Comparison of ENCODE assay signal across 10 cellular contexts in genomic region chr22:40238425-40239344, GRCh38.
DNase-seq lines count a peak whose midpoint lies in the region; ATAC-seq and TF ChIP-seq lines count a peak whose summit lies in the region.
"Had no signal": no experiment of that assay in that cellular context is flagged by ENCODE, and none has a peak within 500 bp of the region (broad histone marks: within the 10 kb centered on the region; RNA-seq: fewer than 3 reads in every experiment).

No MANE protein-coding gene starts in this region.

- H3K4me1 ChIP-seq in HCT116 (ENCODE audit: control insufficient read depth in 1 of 2, insufficient read depth in 2 of 2, low read length in 2 of 2) (peaks cover 40 to 46% of the 10 kb centered on the region in 2 experiments), Caco-2 (no peaks in the 10 kb centered on the region; the same call in 1 of the 2 replicates)

- TF ChIP-seq POLR2A in HCT116 (IDR thresholded peaks at IDR 0.05; ENCODE audit: borderline replicate concordance, extremely low read depth, insufficient read depth, insufficient read length) = no peak

- DNase-seq in HCT116 (ENCODE audit: low read depth, low spot score) (no peak), glomerular visceral epithelial cell (ENCODE audit: extremely low spot score) (peak; percentile 56), smooth muscle cell of the brain vasculature (ENCODE audit: low read depth, low spot score) (peak; percentile 36), SK-N-DZ (ENCODE audit: low spot score) (no peak), Caco-2 (no peak), germinal center (ENCODE audit: low spot score) (no peak)
- peak; percentile 59 for DNase-seq in activated CD4-positive, alpha-beta memory T cell treated with anti-CD3 and anti-CD28 coated beads for 36 hours
- DNase-seq: activated CD4-positive, alpha-beta T cell treated with anti-CD3 and anti-CD28 coated beads, Interleukin-2, amount 50 U/mL, for 4 hours had no signal

- TF ChIP-seq CTCF in HCT116 (IDR thresholded peaks at IDR 0.05 in 2 of 3, conservative IDR thresholded peaks at IDR 0.05 in 1 of 3; ENCODE audit: borderline replicate concordance in 1 of 3, insufficient read depth in 1 of 3, low read depth in 2 of 3, low read length in 2 of 3) = no peak
- no peak for TF ChIP-seq CTCF in Caco-2 (IDR thresholded peaks at IDR 0.05; ENCODE audit: insufficient read depth in 1 of 2, low read depth in 1 of 2, low read length in 1 of 2, severe bottlenecking in 1 of 2, unreplicated experiment in 1 of 2)

- H3K27me3 ChIP-seq in HCT116 (ENCODE audit: insufficient read depth, low read length) = no peaks in the 10 kb centered on the region
- H3K27me3 ChIP-seq in Caco-2 (replicated peaks; ENCODE audit: control insufficient read depth, insufficient read depth, low read length) = no peaks in the 10 kb centered on the region
- H3K27me3 ChIP-seq: neutrophil had no signal

- H3K27me3 Mint-ChIP-seq in activated CD4-positive, alpha-beta memory T cell treated with anti-CD3 and anti-CD28 coated beads for 36 hours = no peaks in the 10 kb centered on the region
- H3K27me3 Mint-ChIP-seq in Caco-2 (ENCODE audit: insufficient read depth, unreplicated experiment) = no peaks in the 10 kb centered on the region

- RAD21 ChIA-PET in HCT116 (lab: Charles Lee; ENCODE audit: low non-redundant PET in 1 of 2, low total read pairs in 2 of 2, uncharacterized antibody in 2 of 2, unreplicated experiment in 2 of 2) = no interaction called here

- H2AFZ ChIP-seq in HCT116 (ENCODE audit: low read depth, low read length, poor library complexity, severe bottlenecking) = no peak overlapping the region

- no peaks in the 10 kb centered on the region for H3K9me3 Mint-ChIP-seq in activated CD4-positive, alpha-beta memory T cell treated with anti-CD3 and anti-CD28 coated beads for 36 hours
- no peaks in the 10 kb centered on the region for H3K9me3 Mint-ChIP-seq in Caco-2 (ENCODE audit: unreplicated experiment)

- no peak for TF ChIP-seq RAD21 in HCT116 (IDR thresholded peaks at IDR 0.05; ENCODE audit: low read depth)

- no peaks in the 10 kb centered on the region for H4K20me1 ChIP-seq in HCT116 (ENCODE audit: insufficient read depth)

- intact Hi-C loops in HCT116 (cut with micrococcal nuclease) = no loop called here
- intact Hi-C loops in activated CD4-positive, alpha-beta memory T cell treated with anti-CD3 and anti-CD28 coated beads for 36 hours (cut with micrococcal nuclease) = loop anchor here (2.0 kb wide), 1 partner anchor 28 kb away; no protein-coding TSS in a partner anchor
- intact Hi-C loops in Caco-2 (cut with micrococcal nuclease; ENCODE audit: unreplicated experiment) = no loop called here

- H3K4me3 ChIP-seq in HCT116 (replicated peaks in 1 of 2; ENCODE audit: low read depth in 1 of 2, low read length in 2 of 2) (peak overlapping the region in 1 of 2 experiments; percentile 36), Caco-2 (ENCODE audit: low read depth, low read length) (no peak overlapping the region)

- H3K4me3 Mint-ChIP-seq in activated CD4-positive, alpha-beta memory T cell treated with anti-CD3 and anti-CD28 coated beads for 36 hours = peak overlapping the region; percentile 2
- no peak overlapping the region for H3K4me3 Mint-ChIP-seq in Caco-2 (ENCODE audit: unreplicated experiment)

- H3K36me3 ChIP-seq in HCT116 (ENCODE audit: control insufficient read depth in 1 of 2, insufficient read depth in 2 of 2, low read length in 2 of 2) (no peaks in the 10 kb centered on the region), Caco-2 (ENCODE audit: control insufficient read depth, insufficient read depth, low read length) (no peaks in the 10 kb centered on the region)
- H3K36me3 ChIP-seq: neutrophil had no signal

- BruUV-seq in HCT116 (replicated peaks; lab: Mats Ljungman, UMichigan) (no TSS peak), Caco-2 (replicated peaks; lab: Mats Ljungman, UMichigan) (no TSS peak)

- peak overlapping the region; percentile 44 for H3K27ac ChIP-seq in HCT116 (ENCODE audit: low read depth, low read length)
- H3K27ac ChIP-seq: neutrophil had no signal

- H3K4me1 Mint-ChIP-seq in activated CD4-positive, alpha-beta memory T cell treated with anti-CD3 and anti-CD28 coated beads for 36 hours (ENCODE audit: low read depth) = peaks cover 81% of the 10 kb centered on the region
- H3K4me1 Mint-ChIP-seq in Caco-2 (ENCODE audit: low read depth, unreplicated experiment) = peaks cover 7% of the 10 kb centered on the region

- H3K9me2 ChIP-seq in HCT116 (ENCODE audit: insufficient read depth) = no peaks in the 10 kb centered on the region

- peaks cover 26% of the 10 kb centered on the region for H3K79me2 ChIP-seq in HCT116 (ENCODE audit: insufficient read depth, low read length)

- CTCF ChIA-PET in HCT116 (lab: Charles Lee) (no interaction called here), Caco-2 (lab: Charles Lee) (no interaction called here)
- CTCF ChIA-PET in activated CD4-positive, alpha-beta memory T cell treated with anti-CD3 and anti-CD28 coated beads for 36 hours (lab: Charles Lee) = no interaction called here

- no peaks in the 10 kb centered on the region for H3K36me3 Mint-ChIP-seq in activated CD4-positive, alpha-beta memory T cell treated with anti-CD3 and anti-CD28 coated beads for 36 hours
- H3K36me3 Mint-ChIP-seq in Caco-2 (ENCODE audit: insufficient read depth, unreplicated experiment) = no peaks in the 10 kb centered on the region

- H3K9ac ChIP-seq in HCT116 (ENCODE audit: low read length) = peak overlapping the region; percentile 8

- H3K27ac Mint-ChIP-seq in activated CD4-positive, alpha-beta memory T cell treated with anti-CD3 and anti-CD28 coated beads for 36 hours = peak overlapping the region; percentile 59
- H3K27ac Mint-ChIP-seq in Caco-2 (ENCODE audit: unreplicated experiment) = no peak overlapping the region

- peak overlapping the region; percentile 67 for H3K4me2 ChIP-seq in HCT116 (ENCODE audit: low read length)

- peak; percentile 77 for ATAC-seq in HCT116
- no peak for ATAC-seq in HG02973 (IDR thresholded peaks at IDR 0.05; ENCODE audit: unreplicated experiment)

- POLR2A ChIA-PET in HCT116 (lab: Charles Lee) (no interaction called here), Caco-2 (lab: Charles Lee) (no interaction called here)
- POLR2A ChIA-PET in activated CD4-positive, alpha-beta memory T cell treated with anti-CD3 and anti-CD28 coated beads for 36 hours (lab: Charles Lee) = interaction anchor here (0.6 to 0.8 kb wide), 2 partner anchors 13 to 48 kb away, joined by 3 to 5 read pairs; no protein-coding TSS in a partner anchor

- H3K9me3 ChIP-seq in HCT116 (ENCODE audit: control insufficient read depth in 1 of 2, insufficient read depth in 1 of 2, low read depth in 1 of 2, low read length in 2 of 2) = no peaks in the 10 kb centered on the region
- H3K9me3 ChIP-seq in Caco-2 = no peaks in the 10 kb centered on the region
- H3K9me3 ChIP-seq: neutrophil had no signal

TF ChIP-seq in HCT116, 20 proteins besides CTCF, POLR2A, EP300 and RAD21 (continues in another document):
- TF ChIP-seq CEBPB (IDR thresholded peaks at IDR 0.05; ENCODE audit: low read depth) = peak; percentile 80
- no peak for TF ChIP-seq ELF1 (IDR thresholded peaks at IDR 0.05; ENCODE audit: borderline replicate concordance, low read depth)
- TF ChIP-seq EGR1 (IDR thresholded peaks at IDR 0.05; ENCODE audit: low read depth) = peak; percentile 66; the same call in 1 of the 2 replicates
- TF ChIP-seq REST (IDR thresholded peaks at IDR 0.05; ENCODE audit: low read depth) = no peak
- no peak for TF ChIP-seq ZNF274 (IDR thresholded peaks at IDR 0.05; ENCODE audit: low read depth, low read length)
- no peak for TF ChIP-seq SRF (IDR thresholded peaks at IDR 0.05; ENCODE audit: low read depth)
- no peak for TF ChIP-seq TCF7L2 (IDR thresholded peaks at IDR 0.05; ENCODE audit: borderline replicate concordance, extremely low read depth, insufficient read depth, insufficient read length)
- no peak for TF ChIP-seq EZH2 (IDR thresholded peaks at IDR 0.05)
- peak; percentile 52 for TF ChIP-seq JUND (IDR thresholded peaks at IDR 0.05)
- peak; percentile 46; the same call in 1 of the 2 replicates for TF ChIP-seq SP1 (IDR thresholded peaks at IDR 0.05; ENCODE audit: low read depth)
- no peak for TF ChIP-seq ZFX (IDR thresholded peaks at IDR 0.05)
- no peak for TF ChIP-seq SIN3A (IDR thresholded peaks at IDR 0.05; ENCODE audit: low read depth)
- TF ChIP-seq FOSL1 (IDR thresholded peaks at IDR 0.05; ENCODE audit: low read depth) = peak; percentile 44; the same call in 1 of the 2 replicates

Comparison
In these comparisons a context has a peak if more than half of its experiments do, and no peak if none do; other contexts are left out.
1. DNase-seq: peak in activated CD4-positive, alpha-beta memory T cell treated with anti-CD3 and anti-CD28 coated beads for 36 hours (single experiment), glomerular visceral epithelial cell (single experiment) and smooth muscle cell of the brain vasculature (single experiment); none in HCT116 (single experiment), SK-N-DZ (single experiment), Caco-2 (0 of 2) and germinal center (single experiment).